Comparison of ENCODE assay signal across 19 cellular contexts in genomic region chr6:157728183-157728881, GRCh38.
"Had no signal": no experiment of that assay in that cellular context is flagged by ENCODE, and none has a peak within 500 bp of the region (broad histone marks: within the 10 kb centered on the region; RNA-seq: fewer than 3 reads in every experiment).

No MANE protein-coding gene starts in this region.

- H3K9ac ChIP-seq: neural progenitor cell had no signal

- H3K36me3 ChIP-seq: ascending aorta, heart left ventricle, neural progenitor cell, spleen, thoracic aorta had no signal

- H2AFZ ChIP-seq: neural progenitor cell had no signal

- H3K4me1 ChIP-seq: neural progenitor cell, spleen had no signal

- H3K27ac ChIP-seq: epithelial cell of prostate, neural progenitor cell, thoracic aorta had no signal

- H3K27me3 ChIP-seq: ascending aorta, heart left ventricle had no signal

- H3K4me2 ChIP-seq: neural progenitor cell had no signal

- FAIRE-seq: bronchial epithelial cell had no signal

- ATAC-seq: activated T-helper 17 cell treated with anti-CD3 and anti-CD28 coated beads, Interleukin-2, amount 50 U/mL, for 72 hours; effector memory CD8-positive, alpha-beta T cell; left cardiac atrium; sciatic nerve; stimulated activated naive CD8-positive, alpha-beta T cell treated with anti-CD3 and anti-CD28 coated beads, Interleukin-15, amount 100 ng/mL, for 72 hours had no signal

- DNase-seq: activated CD4-positive, alpha-beta T cell treated with anti-CD3 and anti-CD28 coated beads, Interleukin-2, amount 50 U/mL, for 1 hour; activated naive CD4-positive, alpha-beta T cell treated with anti-CD3 and anti-CD28 coated beads for 36 hours; activated T-cell treated with anti-CD3 and anti-CD28 coated beads for 4 hours; dermis blood vessel endothelial cell; effector memory CD8-positive, alpha-beta T cell; foreskin melanocyte; heart left ventricle; left cardiac atrium; midbrain; naive B cell; spleen; stimulated activated naive CD8-positive, alpha-beta T cell treated with anti-CD3 and anti-CD28 coated beads, Interleukin-15, amount 100 ng/mL, for 72 hours had no signal

- H3K4me3 ChIP-seq: ascending aorta, heart left ventricle, neural progenitor cell, spleen, thoracic aorta had no signal

- H3K9me3 ChIP-seq: thoracic aorta had no signal
